Comparison of ENCODE assay signal across 18 cellular contexts in genomic region chr20:34999021-34999451, GRCh38. TPM values are rescaled to one million over a fixed set of nuclear protein-coding genes. Genes with fewer than 3 reads are reported as not detected.
"Had no signal": no experiment of that assay in that cellular context is flagged by ENCODE, and none has a peak within 500 bp of the region (broad histone marks: within the 10 kb centered on the region; RNA-seq: fewer than 3 reads in every experiment).

No MANE protein-coding gene starts in this region.

- H3K4me2 ChIP-seq: neural progenitor cell had no signal

- H2AFZ ChIP-seq: neural progenitor cell had no signal

- H3K27me3 Mint-ChIP-seq: activated T-helper 17 cell treated with anti-CD3 and anti-CD28 coated beads, Interleukin-2, amount 50 U/mL, for 72 hours; T-cell had no signal

- H3K27ac Mint-ChIP-seq: activated T-helper 17 cell treated with anti-CD3 and anti-CD28 coated beads, Interleukin-2, amount 50 U/mL, for 72 hours; T-cell had no signal

- H3K27ac ChIP-seq: breast epithelium, neural progenitor cell, pancreas, transverse colon had no signal

- ATAC-seq: activated T-helper 17 cell treated with anti-CD3 and anti-CD28 coated beads, Interleukin-2, amount 50 U/mL, for 72 hours; pancreas; T-cell had no signal

- H3K9me3 Mint-ChIP-seq: activated T-helper 17 cell treated with anti-CD3 and anti-CD28 coated beads, Interleukin-2, amount 50 U/mL, for 72 hours; immature natural killer cell; neural progenitor cell; T-cell had no signal

- H3K4me3 Mint-ChIP-seq: activated T-helper 17 cell treated with anti-CD3 and anti-CD28 coated beads, Interleukin-2, amount 50 U/mL, for 72 hours; immature natural killer cell; neural progenitor cell; T-cell had no signal

- H3K27me3 ChIP-seq: breast epithelium, neural progenitor cell, pancreas, transverse colon had no signal

- H3K36me3 ChIP-seq: neural progenitor cell had no signal

- H3K9ac ChIP-seq: neural progenitor cell had no signal

- H3K4me3 ChIP-seq: breast epithelium, lung, neural progenitor cell, pancreas, transverse colon had no signal

- DNase-seq: activated CD4-positive, alpha-beta T cell treated with anti-CD3 and anti-CD28 coated beads for 1 hour; activated CD4-positive, alpha-beta T cell treated with anti-CD3 and anti-CD28 coated beads, Interleukin-2, amount 50 U/mL, for 4 hours; activated naive CD4-positive, alpha-beta T cell treated with Interleukin-2 at 50 U/mL for 16 hours; aorta; effector CD4-positive, alpha-beta T cell; foreskin fibroblast; immature natural killer cell; midbrain; stimulated activated CD4-positive, alpha-beta T cell treated with anti-CD3 and anti-CD28 coated beads, Interleukin-4, amount 100 ng/mL, for 1 hour; stimulated activated naive CD4-positive, alpha-beta T cell; T-cell; T-helper 9 cell; transverse colon had no signal

- H3K4me1 Mint-ChIP-seq: activated T-helper 17 cell treated with anti-CD3 and anti-CD28 coated beads, Interleukin-2, amount 50 U/mL, for 72 hours; neural progenitor cell had no signal

- H3K4me1 ChIP-seq: neural progenitor cell, pancreas had no signal

- H3K9me3 ChIP-seq: breast epithelium, pancreas, transverse colon had no signal

RNA-seq across cellular contexts. Expression of gene MYH7B, which starts 43.4 kb away (rescaled TPM):
- polyA plus RNA-seq: immature natural killer cell had no signal
